ENCODE assay signal across 1 cellular context in genomic region chr1:199959033-199959774, GRCh38.
TF ChIP-seq lines count a peak whose summit lies in the region.

No MANE protein-coding gene starts in this region.

TF ChIP-seq in K562, 482 proteins besides CTCF, POLR2A, EP300 and RAD21 (continued from another document and continues in another):
- no peak for TF ChIP-seq FOXO4 (CRISPR knock-in tag; IDR thresholded peaks at IDR 0.05)
- TF ChIP-seq SAFB2 (IDR thresholded peaks at IDR 0.05; ENCODE audit: borderline replicate concordance, low read depth, low read length, severe bottlenecking), result no peak
- TF ChIP-seq HNRNPK (IDR thresholded peaks at IDR 0.05; ENCODE audit: low read depth, low read length, poor library complexity, severe bottlenecking), result no peak
- TF ChIP-seq NELFE (IDR thresholded peaks at IDR 0.05; ENCODE audit: insufficient read depth, insufficient read length), result no peak
- TF ChIP-seq ZNF431 (CRISPR knock-in tag; IDR thresholded peaks at IDR 0.05), result no peak
- no peak for TF ChIP-seq RFX5 (IDR thresholded peaks at IDR 0.05; ENCODE audit: low read depth, low read length)
- no peak for TF ChIP-seq ESRRB (CRISPR knock-in tag; IDR thresholded peaks at IDR 0.05; ENCODE audit: borderline replicate concordance)
- TF ChIP-seq ZC3H11A (IDR thresholded peaks at IDR 0.05; ENCODE audit: low read depth, low read length), result no peak
- no peak for TF ChIP-seq ETS1 (conservative IDR thresholded peaks at IDR 0.05; ENCODE audit: control insufficient read depth, low read depth, low read length)
- no peak for TF ChIP-seq MCM7 (IDR thresholded peaks at IDR 0.05)
- TF ChIP-seq TFAM (CRISPR knock-in tag; conservative IDR thresholded peaks at IDR 0.05), result no peak
- no peak for TF ChIP-seq MTF1 (CRISPR knock-in tag; IDR thresholded peaks at IDR 0.05; ENCODE audit: borderline replicate concordance)
- no peak for TF ChIP-seq ZNF584 (CRISPR knock-in tag; IDR thresholded peaks at IDR 0.05; ENCODE audit: low read depth)
- TF ChIP-seq ARID2 (IDR thresholded peaks at IDR 0.05), result no peak
- TF ChIP-seq ZBTB12 (CRISPR knock-in tag; IDR thresholded peaks at IDR 0.05), result no peak
- no peak for TF ChIP-seq GTF2F1 (IDR thresholded peaks at IDR 0.05; ENCODE audit: low read depth, low read length)
- TF ChIP-seq KLF1 (tag; IDR thresholded peaks at IDR 0.05), result 0 out of 2 replicates have a peak, but pooled peaks have one; percentile 52
- TF ChIP-seq E2F6 (IDR thresholded peaks at IDR 0.05; ENCODE audit: borderline replicate concordance in 1 of 2, extremely low read depth in 1 of 2, insufficient read depth in 1 of 2, insufficient read length in 1 of 2, low read depth in 1 of 2, low read length in 1 of 2, poor library complexity in 1 of 2, severe bottlenecking in 1 of 2), result peak; percentile 43 to 88
- no peak for TF ChIP-seq CBX8 (IDR thresholded peaks at IDR 0.05; ENCODE audit: borderline replicate concordance, extremely low read depth, low read depth, low read length, poor library complexity, severe bottlenecking)
- TF ChIP-seq RBM22 (IDR thresholded peaks at IDR 0.05; ENCODE audit: low read depth, low read length, poor library complexity, severe bottlenecking), result no peak
- no peak for TF ChIP-seq SNAPC5 (CRISPR knock-in tag; IDR thresholded peaks at IDR 0.05)
- TF ChIP-seq ZNF740 (CRISPR knock-in tag; IDR thresholded peaks at IDR 0.05), result no peak
- TF ChIP-seq ZNF740 (tag; IDR thresholded peaks at IDR 0.05), result no peak
- TF ChIP-seq HDAC2 (IDR thresholded peaks at IDR 0.05), result no peak
- TF ChIP-seq SMARCC2 (IDR thresholded peaks at IDR 0.05; ENCODE audit: low read depth), result no peak
- no peak for TF ChIP-seq KAT7 (CRISPR knock-in tag; IDR thresholded peaks at IDR 0.05; ENCODE audit: borderline replicate concordance)
- peak; percentile 53; the same call in 1 of the 2 replicates for TF ChIP-seq ZNF512 (tag; IDR thresholded peaks at IDR 0.05)
- no peak for TF ChIP-seq NFXL1 (CRISPR knock-in tag; IDR thresholded peaks at IDR 0.05)
- no peak for TF ChIP-seq PCBP1 (IDR thresholded peaks at IDR 0.05; ENCODE audit: low read depth, low read length, poor library complexity, severe bottlenecking)
- no peak for TF ChIP-seq GTF2E2 (tag; IDR thresholded peaks at IDR 0.05)
- TF ChIP-seq TEAD1 (CRISPR knock-in tag; IDR thresholded peaks at IDR 0.05), result no peak
- peak in 1 of 2 experiments; percentile 60; a peak in 1 of 4 replicates for TF ChIP-seq MAZ (CRISPR knock-in tag; conservative IDR thresholded peaks at IDR 0.05 in 1 of 2, IDR thresholded peaks at IDR 0.05 in 1 of 2)
- no peak for TF ChIP-seq TRIM25 (IDR thresholded peaks at IDR 0.05; ENCODE audit: borderline replicate concordance)
- no peak for TF ChIP-seq SIX5 (IDR thresholded peaks at IDR 0.05; ENCODE audit: borderline replicate concordance in 1 of 2, insufficient read depth in 1 of 2, low read depth in 1 of 2, low read length in 2 of 2)
- TF ChIP-seq SAFB (IDR thresholded peaks at IDR 0.05; ENCODE audit: borderline replicate concordance, low read depth, low read length), result 0 out of 2 replicates have a peak, but pooled peaks have one; percentile 44
- no peak for TF ChIP-seq RBM34 (IDR thresholded peaks at IDR 0.05; ENCODE audit: borderline replicate concordance, insufficient read depth, low read length)
- TF ChIP-seq ARID4B (CRISPR knock-in tag; IDR thresholded peaks at IDR 0.05), result no peak
- TF ChIP-seq ZNF395 (CRISPR knock-in tag; IDR thresholded peaks at IDR 0.05), result no peak
- TF ChIP-seq NR2C1 (IDR thresholded peaks at IDR 0.05), result no peak
- TF ChIP-seq NR2C1 (tag; IDR thresholded peaks at IDR 0.05), result no peak
- TF ChIP-seq MEIS2 (IDR thresholded peaks at IDR 0.05; ENCODE audit: partially characterized antibody), result no peak
- no peak for TF ChIP-seq MYNN (IDR thresholded peaks at IDR 0.05)
- no peak for TF ChIP-seq MYNN (CRISPR knock-in tag; IDR thresholded peaks at IDR 0.05)
- TF ChIP-seq HLTF (IDR thresholded peaks at IDR 0.05), result peak; percentile 89
- TF ChIP-seq ZNF583 (CRISPR knock-in tag; IDR thresholded peaks at IDR 0.05), result no peak
- peak; percentile 18; the same call in 1 of the 2 replicates for TF ChIP-seq PREB (CRISPR knock-in tag; IDR thresholded peaks at IDR 0.05)
- TF ChIP-seq DDX20 (tag; IDR thresholded peaks at IDR 0.05; ENCODE audit: low read depth), result no peak
- TF ChIP-seq E2F4 (CRISPR knock-in tag; IDR thresholded peaks at IDR 0.05; ENCODE audit: low read depth), result no peak
